ENCODE assay signal across 1 cellular context in genomic region chr16:85137323-85138072, GRCh38.
TF ChIP-seq lines count a peak whose summit lies in the region.

No MANE protein-coding gene starts in this region.

TF ChIP-seq in HepG2, 621 proteins besides CTCF, POLR2A, EP300 and RAD21 (continued from another document and continues in another):
- TF ChIP-seq, protein P1, sequence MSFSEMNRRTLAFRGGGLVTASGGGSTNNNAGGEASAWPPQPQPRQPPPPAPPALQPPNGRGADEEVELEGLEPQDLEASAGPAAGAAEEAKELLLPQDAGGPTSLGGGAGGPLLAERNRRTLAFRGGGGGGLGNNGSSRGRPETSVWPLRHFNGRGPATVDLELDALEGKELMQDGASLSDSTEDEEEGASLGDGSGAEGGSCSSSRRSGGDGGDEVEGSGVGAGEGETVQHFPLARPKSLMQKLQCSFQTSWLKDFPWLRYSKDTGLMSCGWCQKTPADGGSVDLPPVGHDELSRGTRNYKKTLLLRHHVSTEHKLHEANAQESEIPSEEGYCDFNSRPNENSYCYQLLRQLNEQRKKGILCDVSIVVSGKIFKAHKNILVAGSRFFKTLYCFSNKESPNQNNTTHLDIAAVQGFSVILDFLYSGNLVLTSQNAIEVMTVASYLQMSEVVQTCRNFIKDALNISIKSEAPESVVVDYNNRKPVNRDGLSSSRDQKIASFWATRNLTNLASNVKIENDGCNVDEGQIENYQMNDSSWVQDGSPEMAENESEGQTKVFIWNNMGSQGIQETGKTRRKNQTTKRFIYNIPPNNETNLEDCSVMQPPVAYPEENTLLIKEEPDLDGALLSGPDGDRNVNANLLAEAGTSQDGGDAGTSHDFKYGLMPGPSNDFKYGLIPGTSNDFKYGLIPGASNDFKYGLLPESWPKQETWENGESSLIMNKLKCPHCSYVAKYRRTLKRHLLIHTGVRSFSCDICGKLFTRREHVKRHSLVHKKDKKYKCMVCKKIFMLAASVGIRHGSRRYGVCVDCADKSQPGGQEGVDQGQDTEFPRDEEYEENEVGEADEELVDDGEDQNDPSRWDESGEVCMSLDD (CRISPR knock-in tag; IDR thresholded peaks at IDR 0.05; ENCODE audit: borderline replicate concordance): no peak
- TF ChIP-seq ZNF576 (CRISPR knock-in tag; IDR thresholded peaks at IDR 0.05): no peak; the same call in 1 of the 2 replicates
- TF ChIP-seq GLI4 (CRISPR knock-in tag; IDR thresholded peaks at IDR 0.05; ENCODE audit: borderline replicate concordance): peak; percentile 55; the same call in 1 of the 2 replicates
- peak; percentile 66; the same call in 1 of the 2 replicates for TF ChIP-seq ZNF264 (CRISPR knock-in tag; IDR thresholded peaks at IDR 0.05)
- TF ChIP-seq IKZF4 (CRISPR knock-in tag; IDR thresholded peaks at IDR 0.05; ENCODE audit: borderline replicate concordance, low read depth, not compliant biosample characterization): peak; percentile 77
- TF ChIP-seq CREB1 (IDR thresholded peaks at IDR 0.05): no peak
- no peak for TF ChIP-seq CREB1 (CRISPR knock-in tag; IDR thresholded peaks at IDR 0.05)
- peak; percentile 77 for TF ChIP-seq RARA (CRISPR knock-in tag; IDR thresholded peaks at IDR 0.05)
- TF ChIP-seq RARG (CRISPR knock-in tag; IDR thresholded peaks at IDR 0.05; ENCODE audit: low read depth): 0 out of 2 replicates have a peak, but pooled peaks have one; percentile 70
- peak; percentile 74; the same call in 1 of the 2 replicates for TF ChIP-seq ZNF567 (CRISPR knock-in tag; IDR thresholded peaks at IDR 0.05; ENCODE audit: borderline replicate concordance)
- TF ChIP-seq FOSL2 (CRISPR knock-in tag; IDR thresholded peaks at IDR 0.05): peak; percentile 52
- TF ChIP-seq MXD1 (CRISPR knock-in tag; IDR thresholded peaks at IDR 0.05): peak; percentile 77; the same call in 1 of the 2 replicates
- TF ChIP-seq CHD2 (IDR thresholded peaks at IDR 0.05; ENCODE audit: low read depth, low read length): no peak
- no peak for TF ChIP-seq EHMT2 (IDR thresholded peaks at IDR 0.05; ENCODE audit: borderline replicate concordance, low read depth, low read length)
- no peak for TF ChIP-seq ELF4 (CRISPR knock-in tag; IDR thresholded peaks at IDR 0.05; ENCODE audit: borderline replicate concordance)
- no peak for TF ChIP-seq MAFG (CRISPR knock-in tag; IDR thresholded peaks at IDR 0.05)
- TF ChIP-seq ZNF263 (CRISPR knock-in tag; IDR thresholded peaks at IDR 0.05): peak; percentile 64
- TF ChIP-seq ZNF30 (CRISPR knock-in tag; IDR thresholded peaks at IDR 0.05): no peak
- TF ChIP-seq, protein P2, sequence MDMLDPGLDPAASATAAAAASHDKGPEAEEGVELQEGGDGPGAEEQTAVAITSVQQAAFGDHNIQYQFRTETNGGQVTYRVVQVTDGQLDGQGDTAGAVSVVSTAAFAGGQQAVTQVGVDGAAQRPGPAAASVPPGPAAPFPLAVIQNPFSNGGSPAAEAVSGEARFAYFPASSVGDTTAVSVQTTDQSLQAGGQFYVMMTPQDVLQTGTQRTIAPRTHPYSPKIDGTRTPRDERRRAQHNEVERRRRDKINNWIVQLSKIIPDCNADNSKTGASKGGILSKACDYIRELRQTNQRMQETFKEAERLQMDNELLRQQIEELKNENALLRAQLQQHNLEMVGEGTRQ (IDR thresholded peaks at IDR 0.05; ENCODE audit: low read depth, low read length): peak; percentile 89
- TF ChIP-seq, protein P2 (CRISPR knock-in tag; IDR thresholded peaks at IDR 0.05; ENCODE audit: borderline replicate concordance): peak; percentile 72; the same call in 1 of the 2 replicates
- TF ChIP-seq NR2F6 (IDR thresholded peaks at IDR 0.05): no peak; the same call in 1 of the 2 replicates
- peak; percentile 87 for TF ChIP-seq NR2F6 (CRISPR knock-in tag; IDR thresholded peaks at IDR 0.05)
- no peak for TF ChIP-seq PLRG1 (conservative IDR thresholded peaks at IDR 0.05)
- TF ChIP-seq DDIT3 (CRISPR knock-in tag; IDR thresholded peaks at IDR 0.05): no peak
- TF ChIP-seq NCOR1 (IDR thresholded peaks at IDR 0.05; ENCODE audit: borderline replicate concordance, low read length): no peak
- no peak for TF ChIP-seq SP2 (CRISPR knock-in tag; IDR thresholded peaks at IDR 0.05)
- no peak for TF ChIP-seq FOXK2 (IDR thresholded peaks at IDR 0.05)
- TF ChIP-seq ZNF790 (CRISPR knock-in tag; IDR thresholded peaks at IDR 0.05; ENCODE audit: borderline replicate concordance): no peak
- TF ChIP-seq ARNT (IDR thresholded peaks at IDR 0.05): no peak
- TF ChIP-seq NCOA5 (CRISPR knock-in tag; IDR thresholded peaks at IDR 0.05): no peak
- no peak for TF ChIP-seq NFE2L2 (IDR thresholded peaks at IDR 0.05; ENCODE audit: low read length)
- peak; percentile 66; the same call in 1 of the 2 replicates for TF ChIP-seq HNRNPL (IDR thresholded peaks at IDR 0.05; ENCODE audit: low read depth, low read length)
- no peak for TF ChIP-seq ZNF558 (CRISPR knock-in tag; IDR thresholded peaks at IDR 0.05; ENCODE audit: borderline replicate concordance)
- TF ChIP-seq SP5 (CRISPR knock-in tag; IDR thresholded peaks at IDR 0.05; ENCODE audit: borderline replicate concordance, low read depth): peak; percentile 84
- TF ChIP-seq GZF1 (CRISPR knock-in tag; IDR thresholded peaks at IDR 0.05): no peak
- no peak for TF ChIP-seq NFATC3 (CRISPR knock-in tag; IDR thresholded peaks at IDR 0.05)
- no peak for TF ChIP-seq RFXAP (CRISPR knock-in tag; IDR thresholded peaks at IDR 0.05; ENCODE audit: borderline replicate concordance)
- peak; percentile 43; the same call in 1 of the 2 replicates for TF ChIP-seq STAG1 (CRISPR knock-in tag; IDR thresholded peaks at IDR 0.05)
- peak; percentile 65; the same call in 1 of the 2 replicates for TF ChIP-seq ZSCAN9 (CRISPR knock-in tag; IDR thresholded peaks at IDR 0.05; ENCODE audit: borderline replicate concordance)
- no peak for TF ChIP-seq ZMYM2 (CRISPR knock-in tag; IDR thresholded peaks at IDR 0.05)
- TF ChIP-seq HNRNPH1 (optimal IDR thresholded peaks at IDR 0.05; ENCODE audit: low read depth, low read length): no peak
- TF ChIP-seq, protein P3, sequence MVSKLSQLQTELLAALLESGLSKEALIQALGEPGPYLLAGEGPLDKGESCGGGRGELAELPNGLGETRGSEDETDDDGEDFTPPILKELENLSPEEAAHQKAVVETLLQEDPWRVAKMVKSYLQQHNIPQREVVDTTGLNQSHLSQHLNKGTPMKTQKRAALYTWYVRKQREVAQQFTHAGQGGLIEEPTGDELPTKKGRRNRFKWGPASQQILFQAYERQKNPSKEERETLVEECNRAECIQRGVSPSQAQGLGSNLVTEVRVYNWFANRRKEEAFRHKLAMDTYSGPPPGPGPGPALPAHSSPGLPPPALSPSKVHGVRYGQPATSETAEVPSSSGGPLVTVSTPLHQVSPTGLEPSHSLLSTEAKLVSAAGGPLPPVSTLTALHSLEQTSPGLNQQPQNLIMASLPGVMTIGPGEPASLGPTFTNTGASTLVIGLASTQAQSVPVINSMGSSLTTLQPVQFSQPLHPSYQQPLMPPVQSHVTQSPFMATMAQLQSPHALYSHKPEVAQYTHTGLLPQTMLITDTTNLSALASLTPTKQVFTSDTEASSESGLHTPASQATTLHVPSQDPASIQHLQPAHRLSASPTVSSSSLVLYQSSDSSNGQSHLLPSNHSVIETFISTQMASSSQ (IDR thresholded peaks at IDR 0.05; ENCODE audit: low read depth): no peak
- TF ChIP-seq, protein P3 (CRISPR knock-in tag; IDR thresholded peaks at IDR 0.05; ENCODE audit: borderline replicate concordance): peak; percentile 74; the same call in 1 of the 2 replicates
- TF ChIP-seq ZKSCAN1 (IDR thresholded peaks at IDR 0.05; ENCODE audit: low read length): no peak
- peak; percentile 78 for TF ChIP-seq ZNF501 (CRISPR knock-in tag; IDR thresholded peaks at IDR 0.05)
- peak; percentile 94 for TF ChIP-seq ATF7-NPFF (CRISPR knock-in tag; IDR thresholded peaks at IDR 0.05; ENCODE audit: low read depth)
- TF ChIP-seq ZNF382 (CRISPR knock-in tag; IDR thresholded peaks at IDR 0.05; ENCODE audit: borderline replicate concordance): no peak
- peak; percentile 70 for TF ChIP-seq ZNF878 (CRISPR knock-in tag; IDR thresholded peaks at IDR 0.05)
- peak; percentile 66; the same call in 1 of the 2 replicates for TF ChIP-seq SOX5 (CRISPR knock-in tag; IDR thresholded peaks at IDR 0.05; ENCODE audit: borderline replicate concordance)
- TF ChIP-seq TCF7 (IDR thresholded peaks at IDR 0.05; ENCODE audit: low read depth): no peak
- no peak for TF ChIP-seq HES4 (CRISPR knock-in tag; IDR thresholded peaks at IDR 0.05; ENCODE audit: borderline replicate concordance)
- peak; percentile 71 for TF ChIP-seq FOXO1 (CRISPR knock-in tag; IDR thresholded peaks at IDR 0.05)
- no peak for TF ChIP-seq IKZF1 (IDR thresholded peaks at IDR 0.05)
- 0 out of 2 replicates have a peak, but pooled peaks have one; percentile 30 for TF ChIP-seq SRY (CRISPR knock-in tag; IDR thresholded peaks at IDR 0.05)
- peak; percentile 23; the same call in 1 of the 2 replicates for TF ChIP-seq ZNF318 (CRISPR knock-in tag; IDR thresholded peaks at IDR 0.05)
- peak; percentile 96 for TF ChIP-seq HIVEP1 (CRISPR knock-in tag; IDR thresholded peaks at IDR 0.05)
